11 cellular contexts compared by ENCODE assay signal in the genomic region with DNA sequence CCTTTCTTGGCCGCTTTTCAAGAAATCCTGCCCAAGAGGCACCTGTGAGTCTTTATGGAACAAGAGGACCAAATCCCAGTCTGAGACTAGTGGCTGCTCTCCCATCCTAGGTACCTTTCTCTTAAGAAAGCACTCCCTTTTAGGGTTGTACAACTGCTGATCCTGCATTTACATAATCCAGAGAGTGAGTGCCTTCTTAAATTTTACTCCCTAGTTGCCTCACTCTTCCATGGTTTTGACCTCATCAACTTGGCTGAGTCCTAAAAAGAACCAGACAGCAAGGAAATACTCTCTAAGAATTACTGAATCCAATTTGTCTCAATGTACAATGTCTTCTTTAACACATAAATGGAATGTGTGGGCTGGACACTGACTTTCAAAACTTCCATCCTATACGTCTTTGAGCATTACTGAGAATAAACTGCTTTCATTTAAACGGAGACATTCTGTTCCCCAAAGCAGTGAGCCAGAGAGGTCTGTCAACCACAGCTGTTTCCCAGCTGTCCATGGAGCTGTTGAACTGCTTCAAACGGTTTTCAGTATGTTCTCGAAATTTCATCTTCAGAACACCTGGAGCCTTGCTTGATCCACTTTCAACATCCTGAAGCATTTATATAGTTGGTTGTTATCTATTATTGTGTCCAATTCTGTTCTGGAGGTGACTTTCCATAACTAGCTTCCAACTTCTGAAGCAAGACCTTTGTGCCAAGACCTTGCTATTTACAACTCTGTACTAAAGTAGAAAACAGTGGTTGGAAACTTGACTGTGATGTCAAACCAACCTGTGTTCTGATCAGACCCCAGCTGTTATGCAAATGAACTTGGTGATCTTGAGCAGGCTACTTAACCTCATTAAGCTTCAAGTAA.
DNase-seq lines count a peak whose midpoint lies in the region; ATAC-seq and TF ChIP-seq lines count a peak whose summit lies in the region.
"Had no signal": no experiment of that assay in that cellular context is flagged by ENCODE, and none has a peak within 500 bp of the region (broad histone marks: within the 10 kb centered on the region; RNA-seq: fewer than 3 reads in every experiment).

No MANE protein-coding gene starts in this region.

- ATAC-seq in GM19328 (IDR thresholded peaks at IDR 0.05; ENCODE audit: unreplicated experiment), result peak; percentile 85
- peak; percentile 94 for ATAC-seq in HG02970 (IDR thresholded peaks at IDR 0.05; ENCODE audit: low FRiP score, unreplicated experiment)

- no peaks in the 10 kb centered on the region for H3K36me3 Mint-ChIP-seq in H9 (ENCODE audit: insufficient read depth in 1 of 3, low read depth in 3 of 3)

- no peak overlapping the region for H2BK20ac ChIP-seq in H9 (ENCODE audit: low read depth, low read length, poor library complexity, severe bottlenecking)

- H4K91ac ChIP-seq in H9 (ENCODE audit: insufficient read length, low read depth, low read length), result no peak overlapping the region

- no peak overlapping the region for H2AFZ ChIP-seq in H9 (ENCODE audit: low read length)

- H3K14ac ChIP-seq in H9 (ENCODE audit: insufficient read depth, low read length), result no peak overlapping the region

- no peak overlapping the region for H2BK120ac ChIP-seq in H9 (ENCODE audit: low read depth, low read length, poor library complexity, severe bottlenecking)

- no peaks in the 10 kb centered on the region for H3K27me3 ChIP-seq in H9 (ENCODE audit: insufficient read depth, low read length)
- H3K27me3 ChIP-seq: BE2C, upper lobe of left lung had no signal

- no peaks in the 10 kb centered on the region for H3K23me2 ChIP-seq in H9 (ENCODE audit: insufficient read length, low read depth, low read length, poor library complexity, severe bottlenecking)

- TF ChIP-seq CTCF in H9 (conservative IDR thresholded peaks at IDR 0.05), result no peak

- H3K56ac ChIP-seq in H9 (ENCODE audit: insufficient read length, low read depth, low read length), result no peak overlapping the region

- no peak overlapping the region for H2BK12ac ChIP-seq in H9 (ENCODE audit: insufficient read length, low read depth, low read length)

- no peak overlapping the region for H3K18ac ChIP-seq in H9 (ENCODE audit: insufficient read length, low read depth, low read length)

- peaks cover 2% of the 10 kb centered on the region for H3K27me3 Mint-ChIP-seq in H9 (ENCODE audit: low read depth)

- no peak overlapping the region for H3K4me2 ChIP-seq in H9 (ENCODE audit: insufficient read depth, insufficient read length, low read length)

- H3K9ac ChIP-seq in H9 (ENCODE audit: extremely low read depth, insufficient read length, low read length), result no peak overlapping the region

- H3T11ph ChIP-seq in H9 (ENCODE audit: low read length), result no peak overlapping the region

- no peak overlapping the region for H3K27ac Mint-ChIP-seq in H9

- H2BK15ac ChIP-seq in H9 (ENCODE audit: low read depth, low read length), result no peak overlapping the region

- no peaks in the 10 kb centered on the region for H3K79me2 ChIP-seq in H9 (ENCODE audit: insufficient read depth, low read length)

- H4K5ac ChIP-seq in H9 (ENCODE audit: insufficient read length, low read depth, low read length), result no peak overlapping the region

- no CpG with 5 or more reads among the region's 5 CpGs for WGBS in H9 (ENCODE audit: extremely low coverage, insufficient read length, low lambda C conversion rate)

- no peak overlapping the region for H3K4ac ChIP-seq in H9 (ENCODE audit: low read depth, low read length)

- H2BK5ac ChIP-seq in H9 (ENCODE audit: insufficient read length, low read length), result no peak overlapping the region

- no peak overlapping the region for H3K4me3 Mint-ChIP-seq in H9

- H3K79me1 ChIP-seq in H9 (ENCODE audit: insufficient read depth, low read depth, low read length, poor library complexity, severe bottlenecking), result no peaks in the 10 kb centered on the region

- peaks cover 8 to 9% of the 10 kb centered on the region in 2 experiments for H3K4me1 Mint-ChIP-seq in H9

- no peak overlapping the region for H4K8ac ChIP-seq in H9 (replicated peaks; ENCODE audit: insufficient read length, low read depth, low read length)

- no peaks in the 10 kb centered on the region for H3K9me3 ChIP-seq in H9 (ENCODE audit: control insufficient read depth, low read depth, low read length)
- H3K9me3 ChIP-seq: BE2C, upper lobe of left lung had no signal

- no peaks in the 10 kb centered on the region for H3K4me1 ChIP-seq in H9 (ENCODE audit: insufficient read depth, low read length)

- DNase-seq in COLO829 (ENCODE audit: low spot score), result peak; percentile 42
- peak; percentile 8 for DNase-seq in RPMI8226
- DNase-seq in amygdala (lab: John Stamatoyannopoulos, UW), result no peak
- no peak for DNase-seq in MV-4-11 (lab: John Stamatoyannopoulos, UW)
- no peak for DNase-seq in globus pallidus (ENCODE audit: low spot score)
- DNase-seq in H9, result no peak
- DNase-seq: BE2C, NCI-H526 treated with DMSO at 0.1 percent for 48 hours, upper lobe of left lung had no signal

- no peak overlapping the region for H3K27ac ChIP-seq in H9 (ENCODE audit: insufficient read length, low read depth, low read length)
- H3K27ac ChIP-seq: upper lobe of left lung had no signal

- no peaks in the 10 kb centered on the region for H4K20me1 ChIP-seq in H9 (ENCODE audit: control insufficient read depth, insufficient read depth, insufficient read length)

- peaks cover 0 to 9% of the 10 kb centered on the region in 2 experiments; a peak in 3 of 5 replicates for H3K9me3 Mint-ChIP-seq in H9

- H3K23ac ChIP-seq in H9 (ENCODE audit: insufficient read length, low read depth, low read length), result no peak overlapping the region

- no peak overlapping the region for H2AK5ac ChIP-seq in H9 (ENCODE audit: insufficient read length, low read length)

Comparison
In these comparisons a context has a peak if more than half of its experiments do, and no peak if none do; other contexts are left out.
1. DNase-seq: peak in COLO829 (single experiment) and RPMI8226 (single experiment); none in amygdala (0 of 56), MV-4-11 (single experiment), globus pallidus (single experiment) and H9 (single experiment).